In the genomic region with DNA sequence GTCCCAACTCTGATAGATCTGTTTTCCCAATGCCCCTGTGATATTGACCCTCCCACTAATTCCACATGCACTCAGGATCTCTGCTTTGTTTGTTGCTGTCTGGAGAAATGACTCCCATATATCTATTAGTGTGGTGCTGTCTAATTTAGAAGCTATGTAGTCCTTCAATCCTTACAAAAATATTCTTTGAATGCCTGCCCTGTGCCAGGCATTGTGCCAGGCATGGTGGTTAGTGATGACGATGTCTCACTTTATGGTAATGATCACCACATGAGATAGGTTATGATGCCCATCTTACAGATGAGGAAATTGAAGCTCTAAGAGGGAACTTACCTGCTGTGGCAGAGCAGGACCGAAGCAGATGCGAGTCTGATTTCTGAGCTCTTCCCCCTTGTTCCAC, we compare ENCODE assay signal across 22 cellular contexts. TPM values are rescaled to one million over a fixed set of nuclear protein-coding genes. Genes with fewer than 3 reads are reported as not detected.
"Had no signal": no experiment of that assay in that cellular context is flagged by ENCODE, and none has a peak within 500 bp of the region (broad histone marks: within the 10 kb centered on the region; RNA-seq: fewer than 3 reads in every experiment).

No MANE protein-coding gene starts in this region.

- ATAC-seq: effector memory CD8-positive, alpha-beta T cell; left lung had no signal

- DNase-seq: activated CD4-positive, alpha-beta T cell treated with anti-CD3 and anti-CD28 coated beads, Interleukin-2, amount 10 ng/mL, durations not matched to agents 7 days and 5 days; activated CD4-positive, CD25-positive, alpha-beta regulatory T cell; activated naive CD4-positive, alpha-beta T cell treated with anti-CD3 and anti-CD28 coated beads, Interleukin-2, amount 50 U/mL, for 16 hours; activated T-cell treated with anti-CD3 and anti-CD28 coated beads for 4 hours; adrenal gland; effector memory CD8-positive, alpha-beta T cell; head of caudate nucleus; left lung; stimulated activated CD4-positive, alpha-beta T cell treated with anti-CD3 and anti-CD28 coated beads, Interleukin-4, amount 100 ng/mL, for 1 hour; stomach; T-helper 2 cell; uterus had no signal

- H3K9me3 Mint-ChIP-seq: activated CD4-positive, alpha-beta T cell treated with anti-CD3 and anti-CD28 coated beads, Interleukin-2, amount 10 ng/mL, durations not matched to agents 7 days and 5 days; activated T-helper 2 cell treated with anti-CD3 and anti-CD28 coated beads, Interferon-gamma antibody, Interleukin-2, Interleukin-4, amounts not matched to agents 10 μg/mL and 5 μg/mL and 100 μg/mL, durations not matched to agents 14 hours and 24 hours and 36 hours; dendritic cell treated with granulocyte-macrophage colony-stimulating factor and Interleukin-4, amounts not matched to agents 40 ng/mL and 50 ng/mL, for 4 days; effector memory CD8-positive, alpha-beta T cell; memory B cell had no signal

- FAIRE-seq: islet of Langerhans, TTC549 had no signal

- H3K9me3 ChIP-seq: adrenal gland, left lung, stomach, tibial artery, uterus had no signal

- H3K4me3 Mint-ChIP-seq: activated CD4-positive, alpha-beta T cell treated with anti-CD3 and anti-CD28 coated beads, Interleukin-2, amount 10 ng/mL, durations not matched to agents 7 days and 5 days; brain; dendritic cell treated with granulocyte-macrophage colony-stimulating factor and Interleukin-4, amounts not matched to agents 40 ng/mL and 50 ng/mL, for 4 days; effector memory CD8-positive, alpha-beta T cell; memory B cell had no signal

- H3K27ac ChIP-seq: adrenal gland, left lung, stomach, tibial artery, uterus had no signal

- H3K27me3 ChIP-seq: uterus had no signal

- H3K4me3 ChIP-seq: adrenal gland, left lung, stomach, tibial artery, uterus had no signal

- H3K27ac Mint-ChIP-seq: activated CD4-positive, alpha-beta T cell treated with anti-CD3 and anti-CD28 coated beads, Interleukin-2, amount 10 ng/mL, durations not matched to agents 7 days and 5 days; activated T-helper 2 cell treated with anti-CD3 and anti-CD28 coated beads, Interferon-gamma antibody, Interleukin-2, Interleukin-4, amounts not matched to agents 10 μg/mL and 5 μg/mL and 100 μg/mL, durations not matched to agents 14 hours and 24 hours and 36 hours; dendritic cell treated with granulocyte-macrophage colony-stimulating factor and Interleukin-4, amounts not matched to agents 40 ng/mL and 50 ng/mL, for 4 days; effector memory CD8-positive, alpha-beta T cell; memory B cell had no signal

- H3K36me3 ChIP-seq: adrenal gland, tibial artery, uterus had no signal

RNA-seq across cellular contexts. Expression of a gene that starts 12.9 kb away (rescaled TPM):
- total RNA-seq: activated CD4-positive, alpha-beta T cell treated with anti-CD3 and anti-CD28 coated beads, Interleukin-2, amount 10 ng/mL, durations not matched to agents 7 days and 5 days; activated CD8-positive, alpha-beta memory T cell treated with anti-CD3 and anti-CD28 coated beads for 36 hours; activated T-helper 2 cell treated with anti-CD3 and anti-CD28 coated beads, Interferon-gamma antibody, Interleukin-2, Interleukin-4, amounts not matched to agents 10 μg/mL and 5 μg/mL and 100 μg/mL, durations not matched to agents 14 hours and 24 hours and 36 hours; adrenal gland; left lung; osteoblast; stomach; uterus had no signal
- polyA plus RNA-seq: adrenal gland, neural cell, stomach had no signal

RNA-seq across cellular contexts. Expression of a gene that starts 54.6 kb away (rescaled TPM):
- total RNA-seq: activated CD4-positive, alpha-beta T cell treated with anti-CD3 and anti-CD28 coated beads, Interleukin-2, amount 10 ng/mL, durations not matched to agents 7 days and 5 days; activated CD8-positive, alpha-beta memory T cell treated with anti-CD3 and anti-CD28 coated beads for 36 hours; activated T-helper 2 cell treated with anti-CD3 and anti-CD28 coated beads, Interferon-gamma antibody, Interleukin-2, Interleukin-4, amounts not matched to agents 10 μg/mL and 5 μg/mL and 100 μg/mL, durations not matched to agents 14 hours and 24 hours and 36 hours had no signal
